ENCODE assay signal across 30 cellular contexts in genomic region chr11:100810666-100811065, GRCh38.
"Had no signal": no experiment of that assay in that cellular context is flagged by ENCODE, and none has a peak within 500 bp of the region (broad histone marks: within the 10 kb centered on the region; RNA-seq: fewer than 3 reads in every experiment).

No MANE protein-coding gene starts in this region.

- H3K9me3 Mint-ChIP-seq: neural progenitor cell; T-helper 1 cell treated with Interleukin-12 subunit alpha and Interleukin-12 subunit beta and Interleukin-4 antibody, amounts not matched to agents 30 μg/mL and 1 μg/mL, for 36 hours had no signal

- H3K36me3 ChIP-seq: ascending aorta, brain microvascular endothelial cell, left ventricle myocardium inferior, neural progenitor cell, spleen, tibial nerve, WERI-Rb-1 had no signal

- H3K27me3 Mint-ChIP-seq: activated naive CD8-positive, alpha-beta T cell; effector memory CD8-positive, alpha-beta T cell; naive thymus-derived CD8-positive, alpha-beta T cell had no signal

- FAIRE-seq: endothelial cell of umbilical vein, TTC549 had no signal

- H3K27me3 ChIP-seq: ascending aorta, brain microvascular endothelial cell, neural progenitor cell, spleen, tibial nerve had no signal

- H3K9ac ChIP-seq: neural progenitor cell had no signal

- H2AFZ ChIP-seq: neural progenitor cell had no signal

- H3K27ac Mint-ChIP-seq: activated naive CD8-positive, alpha-beta T cell; effector memory CD8-positive, alpha-beta T cell; immature natural killer cell; naive thymus-derived CD8-positive, alpha-beta T cell; neural progenitor cell; T-helper 1 cell treated with Interleukin-12 subunit alpha and Interleukin-12 subunit beta and Interleukin-4 antibody, amounts not matched to agents 30 μg/mL and 1 μg/mL, for 36 hours had no signal

- H3K4me1 Mint-ChIP-seq: naive thymus-derived CD8-positive, alpha-beta T cell had no signal

- H3K4me3 ChIP-seq: ascending aorta, left ventricle myocardium inferior, neural progenitor cell, spleen, tibial nerve had no signal

- H3K4me2 ChIP-seq: neural progenitor cell had no signal

- H3K36me3 Mint-ChIP-seq: activated naive CD8-positive, alpha-beta T cell; naive thymus-derived CD8-positive, alpha-beta T cell; neural progenitor cell had no signal

- DNase-seq: activated CD4-positive, alpha-beta T cell treated with anti-CD3 and anti-CD28 coated beads for 48 hours; activated CD4-positive, alpha-beta T cell treated with anti-CD3 and anti-CD28 coated beads, Interleukin-2, amount 50 U/mL, for 48 hours; activated CD8-positive, alpha-beta memory T cell treated with anti-CD3 and anti-CD28 coated beads for 24 hours; activated effector memory CD4-positive, alpha-beta T cell treated with Interleukin-2 at 50 U/mL for 16 hours; activated naive CD4-positive, alpha-beta T cell treated with Interleukin-2 at 50 U/mL for 16 hours; brain microvascular endothelial cell; caudate nucleus; cortex of kidney; effector memory CD8-positive, alpha-beta T cell; head of caudate nucleus; hypothalamus; immature natural killer cell; left ventricle myocardium inferior; midbrain; naive thymus-derived CD8-positive, alpha-beta T cell; occipital lobe; right cardiac atrium; spleen; stimulated activated naive CD4-positive, alpha-beta T cell; T-helper 9 cell; WERI-Rb-1 had no signal

- H3K27ac ChIP-seq: ascending aorta, brain microvascular endothelial cell, left ventricle myocardium inferior, neural progenitor cell, spleen, WERI-Rb-1 had no signal

- H3K4me1 ChIP-seq: ascending aorta had no signal

- H3K4me3 Mint-ChIP-seq: activated naive CD8-positive, alpha-beta T cell; effector memory CD8-positive, alpha-beta T cell; immature natural killer cell; naive thymus-derived CD8-positive, alpha-beta T cell; neural progenitor cell; T-helper 1 cell treated with Interleukin-12 subunit alpha and Interleukin-12 subunit beta and Interleukin-4 antibody, amounts not matched to agents 30 μg/mL and 1 μg/mL, for 36 hours had no signal

- H3K9me3 ChIP-seq: ascending aorta, tibial nerve had no signal

- ATAC-seq: activated CD4-positive, CD25-positive, alpha-beta regulatory T cell treated with anti-CD3 and anti-CD28 coated beads, Interleukin-2, amount 50 U/mL, for 24 hours; effector memory CD8-positive, alpha-beta T cell; esophagus mucosa; naive thymus-derived CD8-positive, alpha-beta T cell; right cardiac atrium had no signal
